Comparison of ENCODE assay signal across 8 cellular contexts in the genomic region with DNA sequence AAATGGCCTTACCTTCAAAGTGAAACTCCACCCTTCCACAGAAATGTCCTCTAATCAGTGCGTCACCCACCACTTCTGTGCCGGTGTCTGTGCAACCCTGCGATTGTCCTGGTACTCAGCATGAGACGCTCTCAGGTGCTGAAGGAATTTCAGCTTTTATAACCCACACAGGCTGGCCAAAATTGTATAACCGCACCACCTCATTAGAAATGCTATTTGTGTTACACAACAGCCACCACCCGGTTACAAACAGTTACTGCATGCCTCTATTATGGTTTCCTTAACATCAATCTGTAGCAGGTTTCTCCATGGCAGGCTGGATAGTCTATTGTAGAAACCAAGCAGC. TPM values are rescaled to one million over a fixed set of nuclear protein-coding genes. Genes with fewer than 3 reads are reported as not detected.
DNase-seq lines count a peak whose midpoint lies in the region; FAIRE-seq and TF ChIP-seq lines count a peak whose summit lies in the region.

No MANE protein-coding gene starts in this region.

- H3K4me3 Mint-ChIP-seq in osteocyte (ENCODE audit: unreplicated experiment): no peak overlapping the region

- TF ChIP-seq CTCF in AG09319 (IDR thresholded peaks at IDR 0.05; ENCODE audit: low read depth, low read length): peak; percentile 71
- TF ChIP-seq CTCF in GM13977 (IDR thresholded peaks at IDR 0.05; ENCODE audit: extremely low read depth, insufficient read depth, missing control alignments): peak; percentile 62
- peak; percentile 72 for TF ChIP-seq CTCF in fibroblast of mammary gland (conservative IDR thresholded peaks at IDR 0.05; ENCODE audit: control insufficient read depth, insufficient read depth, low read depth, low read length)
- peak; percentile 52 for TF ChIP-seq CTCF in osteocyte (IDR thresholded peaks at IDR 0.05)

- no peak overlapping the region for H3K27ac Mint-ChIP-seq in osteocyte (ENCODE audit: unreplicated experiment)

- H3K4me1 Mint-ChIP-seq in osteocyte (ENCODE audit: unreplicated experiment): peaks cover 31% of the 10 kb centered on the region

- no peaks in the 10 kb centered on the region for H3K36me3 Mint-ChIP-seq in osteocyte (ENCODE audit: unreplicated experiment)

- peaks cover 4% of the 10 kb centered on the region for H3K9me3 Mint-ChIP-seq in osteocyte (ENCODE audit: unreplicated experiment)

- no peak overlapping the region for H3K4me3 ChIP-seq in fibroblast of mammary gland (ENCODE audit: control insufficient read depth, low read depth, low read length)

- DNase-seq in AG09319 (ENCODE audit: extremely low read depth, low read depth) (no peak), GM13977 (ENCODE audit: low spot score) (peak; percentile 48), HPDE6-E6E7 (ENCODE audit: extremely low spot score) (peak; percentile 47), fibroblast of mammary gland (ENCODE audit: low read depth) (peak; percentile 58), osteocyte (ENCODE audit: extremely low spot score, unreplicated experiment) (no peak), NCI-H1930 (lab: John Stamatoyannopoulos, UW) (no peak), urothelium cell line (ENCODE audit: low spot score) (no peak)
- peak; percentile 19 to 37 for DNase-seq in activated CD4-positive, alpha-beta T cell treated with anti-CD3 and anti-CD28 coated beads, Interleukin-2, amount 50 U/mL, for 48 hours

- no peaks in the 10 kb centered on the region for H3K27me3 Mint-ChIP-seq in osteocyte (ENCODE audit: unreplicated experiment)

- in situ Hi-C loops in GM13977 (cut with MboI; ENCODE audit: low pct_unique_long_range_greater_than_20kb, low sequenced_read_pairs, unreplicated experiment): loop anchor here (25.0 kb wide), 1 partner anchor 338 kb away; no protein-coding TSS in a partner anchor

- FAIRE-seq in urothelium cell line (lab: Jason Lieb, UNC): no peak

RNA-seq across cellular contexts. Expression of gene SLC23A2, which starts 51.5 kb away (rescaled TPM):
- 22.2 and 23.1 TPM in 2 replicates for total RNA-seq in osteocyte

Comparison
In these comparisons a context has a peak if more than half of its experiments do, and no peak if none do; other contexts are left out.
1. DNase-seq: peak in GM13977 (single experiment), HPDE6-E6E7 (single experiment), activated CD4-positive, alpha-beta T cell treated with anti-CD3 and anti-CD28 coated beads, Interleukin-2, amount 50 U/mL, for 48 hours (2 of 2) and fibroblast of mammary gland (single experiment); none in AG09319 (single experiment), osteocyte (single experiment), NCI-H1930 (0 of 2) and urothelium cell line (single experiment).
2. Peak in every context shown above with its lines, with median percentiles within 50 percentile points of each other: CTCF ChIP-seq.